ENCODE assay signal across 32 cellular contexts in genomic region chr4:177290780-177291179, GRCh38. TPM values are rescaled to one million over a fixed set of nuclear protein-coding genes. Genes with fewer than 3 reads are reported as not detected.
"Had no signal": no experiment of that assay in that cellular context is flagged by ENCODE, and none has a peak within 500 bp of the region (broad histone marks: within the 10 kb centered on the region; RNA-seq: fewer than 3 reads in every experiment).

No MANE protein-coding gene starts in this region.

- H3K36me3 ChIP-seq: ascending aorta, cardiac muscle cell had no signal

- H3K27me3 ChIP-seq: ascending aorta, cardiac muscle cell had no signal

- H3K27ac ChIP-seq: ascending aorta, cardiac muscle cell, VCaP had no signal

- FAIRE-seq: bronchial epithelial cell, TTC549 had no signal

- ATAC-seq: activated CD8-positive, alpha-beta T cell treated with anti-CD3 and anti-CD28 coated beads for 36 hours; activated naive CD8-positive, alpha-beta T cell treated with anti-CD3 and anti-CD28 coated beads, Interleukin-2, amount 50 U/mL, for 24 hours; activated T-cell treated with anti-CD3 and anti-CD28 coated beads, Interleukin-2, amount 50 U/mL, for 4 hours; activated T-cell treated with anti-CD3 and anti-CD28 coated beads, Interleukin-2, amount 50 U/mL, for 72 hours; activated T-helper 17 cell treated with anti-CD3 and anti-CD28 coated beads, Interleukin-2, amount 50 U/mL, for 72 hours had no signal

- H3K4me3 ChIP-seq: ascending aorta, cardiac muscle cell had no signal

- H3K9me3 ChIP-seq: ascending aorta had no signal

- DNase-seq: activated B cell treated with CpG ODN at 0.5 μM for 24 hours; activated CD4-positive, alpha-beta memory T cell treated with anti-CD3 and anti-CD28 coated beads for 36 hours; activated CD4-positive, alpha-beta T cell treated with anti-CD3 and anti-CD28 coated beads for 4 hours; activated CD4-positive, alpha-beta T cell treated with anti-CD3 and anti-CD28 coated beads, Interleukin-2, amount 10 ng/mL, durations not matched to agents 24 days and 14 days; activated CD4-positive, alpha-beta T cell treated with anti-CD3 and anti-CD28 coated beads, Interleukin-2, amount 50 U/mL, for 1 hour; activated CD4-positive, alpha-beta T cell treated with anti-CD3 and anti-CD28 coated beads, Interleukin-2, amount 50 U/mL, for 4 hours; activated CD4-positive, CD25-positive, alpha-beta regulatory T cell treated with anti-CD3 and anti-CD28 coated beads, Interleukin-2, amount 50 U/mL, for 72 hours; activated CD8-positive, alpha-beta memory T cell treated with anti-CD3 and anti-CD28 coated beads, Interleukin-2, amount 50 U/mL, for 4 hours; activated CD8-positive, alpha-beta T cell treated with anti-CD3 and anti-CD28 coated beads for 36 hours; activated effector memory CD4-positive, alpha-beta T cell treated with Interleukin-2 at 50 U/mL for 16 hours; activated gamma-delta T cell; activated naive CD4-positive, alpha-beta T cell treated with anti-CD3 and anti-CD28 coated beads, Interleukin-2, amount 10 ng/mL, durations not matched to agents 7 days and 5 days; activated naive CD4-positive, alpha-beta T cell treated with Interleukin-2 at 50 U/mL for 16 hours; activated naive CD8-positive, alpha-beta T cell treated with anti-CD3 and anti-CD28 coated beads, Interleukin-2, amount 10 ng/mL, durations not matched to agents 7 days and 5 days; activated naive CD8-positive, alpha-beta T cell treated with anti-CD3 and anti-CD28 coated beads, Interleukin-2, amount 50 U/mL, for 24 hours; activated T-cell treated with anti-CD3 and anti-CD28 coated beads for 4 hours; activated T-cell treated with anti-CD3 and anti-CD28 coated beads, Interleukin-2, amount 50 U/mL, for 1 hour; activated T-cell treated with anti-CD3 and anti-CD28 coated beads, Interleukin-2, amount 50 U/mL, for 4 hours; activated T-cell treated with anti-CD3 and anti-CD28 coated beads, Interleukin-2, amount 50 U/mL, for 72 hours; amygdala; anterior cingulate cortex; caudate nucleus; cerebellar nuclear complex; T-helper 1 cell; T-helper 2 cell; T-helper 9 cell had no signal

RNA-seq across cellular contexts. Expression of gene NEIL3, which starts 18.9 kb away (rescaled TPM):
- total RNA-seq: ascending aorta had no signal
